In the genomic region with DNA sequence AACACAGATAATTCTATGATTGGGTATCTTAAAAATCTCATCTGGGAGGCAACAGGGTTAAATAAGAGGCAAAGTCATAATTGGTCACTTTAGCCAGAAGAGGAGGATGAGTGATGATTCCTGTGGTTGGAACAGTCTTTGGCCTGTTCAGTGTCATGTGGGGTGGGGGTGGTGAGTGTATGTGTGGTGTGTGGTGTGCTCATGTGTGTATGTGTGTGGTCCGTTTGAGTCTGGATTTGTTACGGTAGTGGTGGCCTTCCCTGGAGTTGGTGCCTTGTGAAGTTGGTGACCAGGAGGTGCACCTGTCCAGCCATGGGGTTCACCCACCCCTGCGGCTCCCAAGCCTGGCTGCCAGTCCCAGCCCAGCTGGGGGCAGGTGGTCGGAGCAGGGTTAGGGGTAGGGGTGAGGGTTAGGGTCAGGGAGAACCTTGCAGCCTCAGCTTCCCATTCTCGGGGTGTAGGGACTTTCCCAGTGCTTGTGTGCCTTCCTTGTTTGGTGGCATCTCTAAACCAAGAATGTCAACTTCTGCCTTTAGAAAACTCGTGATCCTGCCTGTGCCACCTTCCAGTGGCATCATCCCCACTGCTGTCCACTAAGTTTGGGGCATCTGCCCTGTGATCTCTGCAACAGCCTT, we compare ENCODE assay signal across 17 cellular contexts.
DNase-seq lines count a peak whose midpoint lies in the region; ATAC-seq and TF ChIP-seq lines count a peak whose summit lies in the region.
"Had no signal": no experiment of that assay in that cellular context is flagged by ENCODE, and none has a peak within 500 bp of the region (broad histone marks: within the 10 kb centered on the region; RNA-seq: fewer than 3 reads in every experiment).

No MANE protein-coding gene starts in this region.

- no peaks in the 10 kb centered on the region for H3K9me2 ChIP-seq in Loucy (replicated peaks; ENCODE audit: low read depth, low read length)

- H3K4me1 ChIP-seq in Loucy (ENCODE audit: insufficient read depth, low read length, poor library complexity, severe bottlenecking) (peaks cover 16% of the 10 kb centered on the region), mammary epithelial cell (ENCODE audit: insufficient read depth, low read length) (no peaks in the 10 kb centered on the region)

- CTCF ChIA-PET in mammary epithelial cell (lab: Charles Lee; ENCODE audit: low non-redundant PET): no interaction called here
- CTCF ChIA-PET in activated naive CD4-positive, alpha-beta T cell treated with anti-CD3 and anti-CD28 coated beads, Interleukin-2, amount 10 ng/mL, durations not matched to agents 7 days and 5 days (lab: Charles Lee): no interaction called here

- H2AFZ ChIP-seq in Loucy (ENCODE audit: low read length): no peak overlapping the region
- no peak overlapping the region for H2AFZ ChIP-seq in mammary epithelial cell (ENCODE audit: low read depth, low read length)

- H3K4me2 ChIP-seq in Loucy (ENCODE audit: low read depth, low read length, poor library complexity, severe bottlenecking) (peak overlapping the region; percentile 8), mammary epithelial cell (ENCODE audit: insufficient read depth, low read depth, low read length) (no peak overlapping the region)

- no peaks in the 10 kb centered on the region for H3K36me3 Mint-ChIP-seq in activated naive CD4-positive, alpha-beta T cell treated with anti-CD3 and anti-CD28 coated beads, Interleukin-2, amount 10 ng/mL, durations not matched to agents 7 days and 5 days
- H3K36me3 Mint-ChIP-seq: activated naive CD8-positive, alpha-beta T cell had no signal

- BruUV-seq in mammary epithelial cell (replicated peaks; lab: Mats Ljungman, UMichigan): no TSS peak

- peaks cover 5% of the 10 kb centered on the region for H3K4me1 Mint-ChIP-seq in activated naive CD4-positive, alpha-beta T cell treated with anti-CD3 and anti-CD28 coated beads, Interleukin-2, amount 10 ng/mL, durations not matched to agents 7 days and 5 days

- H3K9me3 Mint-ChIP-seq in activated naive CD4-positive, alpha-beta T cell treated with anti-CD3 and anti-CD28 coated beads, Interleukin-2, amount 10 ng/mL, durations not matched to agents 7 days and 5 days: no peaks in the 10 kb centered on the region
- H3K9me3 Mint-ChIP-seq: neural crest cell had no signal

- H3K36me3 ChIP-seq in Loucy (ENCODE audit: insufficient read depth, low read length): no peaks in the 10 kb centered on the region
- no peaks in the 10 kb centered on the region for H3K36me3 ChIP-seq in mammary epithelial cell (ENCODE audit: insufficient read depth, low read length)

- H4K20me1 ChIP-seq in Loucy (ENCODE audit: insufficient read depth, low read length, poor library complexity, severe bottlenecking) (no peaks in the 10 kb centered on the region), mammary epithelial cell (ENCODE audit: insufficient read depth, low read length) (no peaks in the 10 kb centered on the region)

- peaks cover 33% of the 10 kb centered on the region for H3K27me3 Mint-ChIP-seq in activated naive CD4-positive, alpha-beta T cell treated with anti-CD3 and anti-CD28 coated beads, Interleukin-2, amount 10 ng/mL, durations not matched to agents 7 days and 5 days
- H3K27me3 Mint-ChIP-seq: activated naive CD8-positive, alpha-beta T cell had no signal

- H3K79me2 ChIP-seq in Loucy (ENCODE audit: insufficient read depth, low read length): peaks cover 10% of the 10 kb centered on the region; the same call in 1 of the 2 replicates
- H3K79me2 ChIP-seq in mammary epithelial cell (ENCODE audit: insufficient read depth, low read length): no peaks in the 10 kb centered on the region

- no peak for TF ChIP-seq CTCF in Loucy (conservative IDR thresholded peaks at IDR 0.05; ENCODE audit: low read length)
- no peak for TF ChIP-seq CTCF in dorsolateral prefrontal cortex (IDR thresholded peaks at IDR 0.05 in 54 of 56, conservative IDR thresholded peaks at IDR 0.05 in 2 of 56; ENCODE audit: low read depth in 1 of 56, partially characterized antibody in 56 of 56)
- TF ChIP-seq CTCF in mammary epithelial cell (conservative IDR thresholded peaks at IDR 0.05 in 1 of 2, IDR thresholded peaks at IDR 0.05 in 1 of 2; ENCODE audit: extremely low read depth in 1 of 2, insufficient read depth in 1 of 2, low read depth in 1 of 2, low read length in 2 of 2): no peak

- no peaks in the 10 kb centered on the region for H3F3A ChIP-seq in Loucy (ENCODE audit: low read depth)

- peak overlapping the region in 5 of 59 donors; percentile 3 to 30 (median 14) for H3K27ac ChIP-seq in dorsolateral prefrontal cortex
- H3K27ac ChIP-seq in mammary epithelial cell (ENCODE audit: insufficient read depth, low read depth, low read length): no peak overlapping the region
- H3K27ac ChIP-seq: thoracic aorta had no signal

- H3K4me3 ChIP-seq in Loucy (ENCODE audit: low read length, poor library complexity, severe bottlenecking) (peak overlapping the region; percentile 26), dorsolateral prefrontal cortex (no peak overlapping the region), mammary epithelial cell (replicated peaks in 1 of 3; ENCODE audit: insufficient read depth in 1 of 3, low read depth in 2 of 3, low read length in 3 of 3) (no peak overlapping the region)
- H3K4me3 ChIP-seq: thoracic aorta had no signal

- H3K4me3 Mint-ChIP-seq in activated naive CD4-positive, alpha-beta T cell treated with anti-CD3 and anti-CD28 coated beads, Interleukin-2, amount 10 ng/mL, durations not matched to agents 7 days and 5 days: no peak overlapping the region
- H3K4me3 Mint-ChIP-seq: activated naive CD8-positive, alpha-beta T cell; neural crest cell had no signal

- in situ Hi-C loops in mammary epithelial cell (cut with MboI; ENCODE audit: low sequenced_read_pairs in 2 of 2): no loop called here

- H3K9ac ChIP-seq in Loucy (ENCODE audit: low read depth, low read length, poor library complexity, severe bottlenecking) (no peak overlapping the region), mammary epithelial cell (ENCODE audit: insufficient read depth, low read length) (no peak overlapping the region)

- DNase-seq in EH (ENCODE audit: low read depth): peak; percentile 40
- no peak for DNase-seq in sciatic nerve (ENCODE audit: low spot score)
- no peak for DNase-seq in dorsolateral prefrontal cortex
- DNase-seq in mammary epithelial cell: no peak
- DNase-seq in stimulated activated CD4-positive, alpha-beta T cell treated with anti-CD3 and anti-CD28 coated beads, Interleukin-2, amount 100 ng/mL, for 24 hours: no peak
- DNase-seq in activated naive CD4-positive, alpha-beta T cell treated with anti-CD3 and anti-CD28 coated beads, Interleukin-2, amount 10 ng/mL, durations not matched to agents 7 days and 5 days: no peak
- DNase-seq: activated CD4-positive, alpha-beta T cell treated with anti-CD3 and anti-CD28 coated beads for 4 hours; GF-D8; NCI-H2107; NCI-H526; OCI-M1; T-helper 9 cell had no signal

- dilution Hi-C loops in mammary epithelial cell (cut with HindIII; ENCODE audit: low sequenced_read_pairs): no loop called here

- 89% methylated on average over 3 of the region's 6 CpGs for WGBS in mammary epithelial cell (ENCODE audit: low coverage, missing lambda C conversion rate)

- H3K9me3 ChIP-seq in Loucy (ENCODE audit: insufficient read depth, low read depth, low read length) (no peaks in the 10 kb centered on the region), mammary epithelial cell (replicated peaks; ENCODE audit: insufficient read depth, low read length) (no peaks in the 10 kb centered on the region)
- H3K9me3 ChIP-seq: thoracic aorta had no signal

- H3K27ac Mint-ChIP-seq in activated naive CD4-positive, alpha-beta T cell treated with anti-CD3 and anti-CD28 coated beads, Interleukin-2, amount 10 ng/mL, durations not matched to agents 7 days and 5 days: no peak overlapping the region
- H3K27ac Mint-ChIP-seq: activated naive CD8-positive, alpha-beta T cell had no signal

- intact Hi-C loops in sciatic nerve (cut with DNase I) (no loop called here), dorsolateral prefrontal cortex (cut with DNase I) (no loop called here), mammary epithelial cell (cut with micrococcal nuclease) (no loop called here)

- no peaks in the 10 kb centered on the region for H3K27me3 ChIP-seq in Loucy (ENCODE audit: insufficient read depth, low read length, poor library complexity, severe bottlenecking)
- H3K27me3 ChIP-seq in dorsolateral prefrontal cortex: no peaks in the 10 kb centered on the region
- no peaks in the 10 kb centered on the region for H3K27me3 ChIP-seq in mammary epithelial cell (ENCODE audit: insufficient read depth, low read length)

- ATAC-seq in esophagus mucosa: peak; percentile 35
- peak; percentile 39 for ATAC-seq in sciatic nerve
